Comparison of ENCODE assay signal across 10 cellular contexts in genomic region chr9:21443849-21444625, GRCh38. TPM values are rescaled to one million over a fixed set of nuclear protein-coding genes. Genes with fewer than 3 reads are reported as not detected.
DNase-seq lines count a peak whose midpoint lies in the region; ATAC-seq, FAIRE-seq and TF ChIP-seq lines count a peak whose summit lies in the region.
"Had no signal": no experiment of that assay in that cellular context is flagged by ENCODE, and none has a peak within 500 bp of the region (broad histone marks: within the 10 kb centered on the region; RNA-seq: fewer than 3 reads in every experiment).

No MANE protein-coding gene starts in this region.

- TF ChIP-seq CTCF in Loucy (conservative IDR thresholded peaks at IDR 0.05; ENCODE audit: low read length), result no peak

- no peaks in the 10 kb centered on the region for H3K79me2 ChIP-seq in Loucy (ENCODE audit: insufficient read depth, low read length)

- no peak for DNase-seq in activated CD8-positive, alpha-beta memory T cell treated with anti-CD3 and anti-CD28 coated beads, Interleukin-2, amount 10 ng/mL, durations not matched to agents 7 days and 5 days
- no peak for DNase-seq in activated CD8-positive, alpha-beta memory T cell treated with anti-CD3 and anti-CD28 coated beads for 24 hours
- DNase-seq in small intestine (peak; percentile 5), amygdala (lab: John Stamatoyannopoulos, UW) (no peak), NCI-H510A treated with DMSO at 0.1 percent for 48 hours (lab: John Stamatoyannopoulos, UW) (no peak)
- DNase-seq in activated CD4-positive, alpha-beta T cell treated with anti-CD3 and anti-CD28 coated beads for 1 hour, result no peak

- peak; percentile 63 for ATAC-seq in activated CD8-positive, alpha-beta memory T cell treated with anti-CD3 and anti-CD28 coated beads, Interleukin-2, amount 10 ng/mL, durations not matched to agents 7 days and 5 days
- ATAC-seq in HG02678 (IDR thresholded peaks at IDR 0.05; ENCODE audit: unreplicated experiment), result peak; percentile 82

- no peak for FAIRE-seq in small intestine (lab: Jason Lieb, UNC)

- H3K9me3 ChIP-seq in Loucy (ENCODE audit: insufficient read depth, low read depth, low read length) (no peaks in the 10 kb centered on the region), small intestine (ENCODE audit: control insufficient read depth, low read depth) (no peaks in the 10 kb centered on the region)

- WGBS in small intestine, 3 donors, result 76 to 91% (median 78%) methylated on average over 4 of the region's 4 CpGs

- H3K27me3 ChIP-seq in Loucy (ENCODE audit: insufficient read depth, low read length, poor library complexity, severe bottlenecking) (no peaks in the 10 kb centered on the region), small intestine (ENCODE audit: control insufficient read depth in 2 of 2, insufficient read depth in 2 of 2, low read length in 2 of 2) (peaks cover 0 to 2% of the 10 kb centered on the region in 2 donors)

- H3K9me3 Mint-ChIP-seq in activated CD8-positive, alpha-beta memory T cell treated with anti-CD3 and anti-CD28 coated beads, Interleukin-2, amount 10 ng/mL, durations not matched to agents 7 days and 5 days (ENCODE audit: low read depth), result no peaks in the 10 kb centered on the region

- peaks cover 6% of the 10 kb centered on the region for H3K4me1 ChIP-seq in Loucy (ENCODE audit: insufficient read depth, low read length, poor library complexity, severe bottlenecking)
- H3K4me1 ChIP-seq in small intestine (ENCODE audit: control insufficient read depth in 2 of 2, insufficient read depth in 1 of 2, low read depth in 1 of 2, low read length in 1 of 2), result no peaks in the 10 kb centered on the region

- CTCF ChIA-PET in activated CD8-positive, alpha-beta memory T cell treated with anti-CD3 and anti-CD28 coated beads, Interleukin-2, amount 10 ng/mL, durations not matched to agents 7 days and 5 days (lab: Charles Lee), result interaction anchor here (0.9 to 2.7 kb wide), 4 partner anchors 10 to 191 kb away, joined by 3 to 9 read pairs (median 3); no protein-coding TSS in a partner anchor

- H2AFZ ChIP-seq in Loucy (ENCODE audit: low read length), result no peak overlapping the region

- H3K4me2 ChIP-seq in Loucy (ENCODE audit: low read depth, low read length, poor library complexity, severe bottlenecking), result peak overlapping the region; percentile 60

- H3K27me3 Mint-ChIP-seq in activated CD8-positive, alpha-beta memory T cell treated with anti-CD3 and anti-CD28 coated beads, Interleukin-2, amount 10 ng/mL, durations not matched to agents 7 days and 5 days, result peaks cover 14% of the 10 kb centered on the region

- H3K27ac Mint-ChIP-seq in activated CD8-positive, alpha-beta memory T cell treated with anti-CD3 and anti-CD28 coated beads, Interleukin-2, amount 10 ng/mL, durations not matched to agents 7 days and 5 days, result peak overlapping the region; percentile 15

- H3K4me3 Mint-ChIP-seq in activated CD8-positive, alpha-beta memory T cell treated with anti-CD3 and anti-CD28 coated beads, Interleukin-2, amount 10 ng/mL, durations not matched to agents 7 days and 5 days, result peak overlapping the region; percentile 45

- H3K4me3 ChIP-seq in Loucy (ENCODE audit: low read length, poor library complexity, severe bottlenecking), result peak overlapping the region; percentile 48
- no peak overlapping the region for H3K4me3 ChIP-seq in small intestine (ENCODE audit: low read depth in 1 of 2, low read length in 2 of 2)

- no peak overlapping the region for H3K27ac ChIP-seq in small intestine (ENCODE audit: low read depth in 1 of 2, low read length in 1 of 2)

- peaks cover 14% of the 10 kb centered on the region for H3K4me1 Mint-ChIP-seq in activated CD8-positive, alpha-beta memory T cell treated with anti-CD3 and anti-CD28 coated beads, Interleukin-2, amount 10 ng/mL, durations not matched to agents 7 days and 5 days

- H3K9me2 ChIP-seq in Loucy (replicated peaks; ENCODE audit: low read depth, low read length), result no peaks in the 10 kb centered on the region

- no peak overlapping the region for H3K9ac ChIP-seq in Loucy (ENCODE audit: low read depth, low read length, poor library complexity, severe bottlenecking)

- no peaks in the 10 kb centered on the region for H3K36me3 ChIP-seq in Loucy (ENCODE audit: insufficient read depth, low read length)
- H3K36me3 ChIP-seq in small intestine (ENCODE audit: control insufficient read depth in 2 of 2, insufficient read depth in 2 of 2, low read length in 2 of 2), result no peaks in the 10 kb centered on the region

- no peaks in the 10 kb centered on the region for H4K20me1 ChIP-seq in Loucy (ENCODE audit: insufficient read depth, low read length, poor library complexity, severe bottlenecking)

- no peaks in the 10 kb centered on the region for H3K36me3 Mint-ChIP-seq in activated CD8-positive, alpha-beta memory T cell treated with anti-CD3 and anti-CD28 coated beads, Interleukin-2, amount 10 ng/mL, durations not matched to agents 7 days and 5 days

- H3F3A ChIP-seq in Loucy (ENCODE audit: low read depth), result no peaks in the 10 kb centered on the region

RNA-seq across cellular contexts. Expression of gene IFNA1, which starts 3.8 kb away (rescaled TPM):
- not detected for total RNA-seq in activated CD8-positive, alpha-beta memory T cell treated with anti-CD3 and anti-CD28 coated beads, Interleukin-2, amount 10 ng/mL, durations not matched to agents 7 days and 5 days
- not detected for polyA plus RNA-seq in small intestine
- total RNA-seq: dermis microvascular lymphatic vessel endothelial cell, liver had no signal
- polyA plus RNA-seq: liver had no signal

RNA-seq across cellular contexts. Expression of gene IFNA8, which starts 35.1 kb away (rescaled TPM):
- not detected for total RNA-seq in activated CD8-positive, alpha-beta memory T cell treated with anti-CD3 and anti-CD28 coated beads, Interleukin-2, amount 10 ng/mL, durations not matched to agents 7 days and 5 days
- not detected for polyA plus RNA-seq in small intestine
- total RNA-seq: dermis microvascular lymphatic vessel endothelial cell, liver had no signal
- polyA plus RNA-seq: liver had no signal

RNA-seq across cellular contexts. Expression of gene IFNE, which starts 38.1 kb away (rescaled TPM):
- total RNA-seq in activated CD8-positive, alpha-beta memory T cell treated with anti-CD3 and anti-CD28 coated beads, Interleukin-2, amount 10 ng/mL, durations not matched to agents 7 days and 5 days, result not detected
- 1 to 10 TPM in 2 of 3 donors, under 1 TPM in 1; 0.73 to 5.4 (median 1.9) TPM for polyA plus RNA-seq in small intestine
- total RNA-seq: dermis microvascular lymphatic vessel endothelial cell, liver had no signal
- polyA plus RNA-seq: liver had no signal

RNA-seq across cellular contexts. Expression of gene IFNA2, which starts 58.8 kb away (rescaled TPM):
- not detected for total RNA-seq in activated CD8-positive, alpha-beta memory T cell treated with anti-CD3 and anti-CD28 coated beads, Interleukin-2, amount 10 ng/mL, durations not matched to agents 7 days and 5 days
- polyA plus RNA-seq in small intestine, result not detected
- total RNA-seq: dermis microvascular lymphatic vessel endothelial cell, liver had no signal
- polyA plus RNA-seq: liver had no signal
